2 cellular contexts compared by ENCODE assay signal in the genomic region with DNA sequence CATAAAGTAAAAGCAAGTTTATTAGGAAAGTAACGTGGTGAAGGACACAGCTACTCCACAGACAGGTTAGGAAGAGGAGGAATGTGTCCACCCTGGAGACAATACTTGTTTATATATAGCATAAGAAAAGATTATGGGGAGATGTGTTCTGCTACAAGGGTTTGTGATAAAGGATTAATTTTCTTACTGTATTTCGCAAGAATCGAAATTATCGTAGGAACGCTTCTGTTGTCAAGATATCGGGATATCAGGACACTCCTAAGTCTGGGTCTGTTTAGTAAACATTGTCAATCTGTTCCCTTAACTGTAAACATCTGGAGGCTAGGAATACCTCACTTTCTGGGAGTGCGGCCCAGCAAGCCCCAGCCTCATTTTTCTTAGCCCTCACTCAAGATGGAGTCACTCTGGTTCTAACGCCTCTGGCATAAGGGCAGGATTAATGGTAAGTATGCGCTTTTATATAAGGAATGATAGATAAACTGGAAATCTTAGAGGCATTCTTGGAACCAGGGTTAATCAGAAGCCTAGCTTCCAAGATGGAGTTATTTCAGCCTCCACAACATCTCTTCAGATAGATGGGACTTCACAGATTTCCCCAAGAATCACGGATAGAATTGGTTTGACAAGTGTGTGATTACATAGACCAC.
TF ChIP-seq lines count a peak whose summit lies in the region.

No MANE protein-coding gene starts in this region.

TF ChIP-seq in Ishikawa, 13 proteins besides CTCF, POLR2A, EP300 and RAD21:
- TF ChIP-seq CEBPB (IDR thresholded peaks at IDR 0.05) (0 out of 2 replicates have a peak, but pooled peaks have one; percentile 14), TEAD4 (IDR thresholded peaks at IDR 0.05) (no peak), TAF1 (IDR thresholded peaks at IDR 0.05; ENCODE audit: low read depth) (no peak)
- TF ChIP-seq, protein P1, sequence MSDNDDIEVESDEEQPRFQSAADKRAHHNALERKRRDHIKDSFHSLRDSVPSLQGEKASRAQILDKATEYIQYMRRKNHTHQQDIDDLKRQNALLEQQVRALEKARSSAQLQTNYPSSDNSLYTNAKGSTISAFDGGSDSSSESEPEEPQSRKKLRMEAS (IDR thresholded peaks at IDR 0.05): no peak

TF ChIP-seq in H1, 55 proteins besides CTCF, POLR2A, EP300 and RAD21:
- peak; percentile 56; the same call in 1 of the 2 replicates for TF ChIP-seq CEBPB (IDR thresholded peaks at IDR 0.05; ENCODE audit: low read depth, low read length)
- no peak for TF ChIP-seq CHD2 (IDR thresholded peaks at IDR 0.05; ENCODE audit: low read length)
- TF ChIP-seq POLR2AphosphoS5 (IDR thresholded peaks at IDR 0.05; ENCODE audit: low read depth, low read length): no peak
- TF ChIP-seq EZH2 (IDR thresholded peaks at IDR 0.05; ENCODE audit: low read depth, low read length, severe bottlenecking): no peak
- TF ChIP-seq BACH1 (IDR thresholded peaks at IDR 0.05; ENCODE audit: low read length): no peak
